Comparison of ENCODE assay signal across 7 cellular contexts in genomic region chrX:101932249-101932570, GRCh38. TPM values are rescaled to one million over a fixed set of nuclear protein-coding genes. Genes with fewer than 3 reads are reported as not detected.
DNase-seq lines count a peak whose midpoint lies in the region; ATAC-seq and TF ChIP-seq lines count a peak whose summit lies in the region.

No MANE protein-coding gene starts in this region.

- no peaks in the 10 kb centered on the region for H3K79me1 ChIP-seq in H9 (ENCODE audit: insufficient read depth, low read depth, low read length, poor library complexity, severe bottlenecking)

- H2BK5ac ChIP-seq in H9 (ENCODE audit: insufficient read length, low read length) = no peak overlapping the region

- no peak overlapping the region for H2AFZ ChIP-seq in H9 (ENCODE audit: low read length)
- H2AFZ ChIP-seq in SU-DHL-6 (ENCODE audit: low read depth, low read length, severe bottlenecking) = no peak overlapping the region

- H3K36me3 ChIP-seq in SU-DHL-6 (ENCODE audit: low read length) = no peaks in the 10 kb centered on the region

- H3K27me3 Mint-ChIP-seq in H9 (ENCODE audit: low read depth) = peaks cover 21% of the 10 kb centered on the region

- no peak overlapping the region for H2BK20ac ChIP-seq in H9 (ENCODE audit: low read depth, low read length, poor library complexity, severe bottlenecking)

- peaks cover 60 to 67% of the 10 kb centered on the region in 2 experiments for H3K9me3 Mint-ChIP-seq in H9

- WGBS in H9 (ENCODE audit: extremely low coverage, insufficient read length, low lambda C conversion rate) = no CpG with 5 or more reads among the region's 8 CpGs

- no peak overlapping the region for H2BK120ac ChIP-seq in H9 (ENCODE audit: low read depth, low read length, poor library complexity, severe bottlenecking)

- no peaks in the 10 kb centered on the region for H3K27me3 ChIP-seq in H9 (ENCODE audit: insufficient read depth, low read length)
- no peaks in the 10 kb centered on the region for H3K27me3 ChIP-seq in SU-DHL-6 (ENCODE audit: low read length)

- no peak overlapping the region for H2BK12ac ChIP-seq in H9 (ENCODE audit: insufficient read length, low read depth, low read length)

- peak overlapping the region; percentile 62 to 79 for H3K4me3 Mint-ChIP-seq in H9

- H3K4me2 ChIP-seq in H9 (ENCODE audit: insufficient read depth, insufficient read length, low read length) (no peak overlapping the region), SU-DHL-6 (ENCODE audit: low read depth, low read length, poor library complexity, severe bottlenecking) (peak overlapping the region; percentile 58)

- H3K9ac ChIP-seq in H9 (ENCODE audit: extremely low read depth, insufficient read length, low read length) (no peak overlapping the region), SU-DHL-6 (ENCODE audit: low read length) (no peak overlapping the region)

- no peaks in the 10 kb centered on the region for H3K79me2 ChIP-seq in H9 (ENCODE audit: insufficient read depth, low read length)
- H3K79me2 ChIP-seq in SU-DHL-6 (ENCODE audit: insufficient read depth, low read length) = no peaks in the 10 kb centered on the region

- H3K4me1 Mint-ChIP-seq in H9 = peaks cover 8 to 10% of the 10 kb centered on the region in 2 experiments

- TF ChIP-seq CTCF in H9 (conservative IDR thresholded peaks at IDR 0.05) (no peak), SU-DHL-6 (IDR thresholded peaks at IDR 0.05; ENCODE audit: insufficient read depth, low read length, poor library complexity, severe bottlenecking) (no peak), fibroblast of the aortic adventitia (IDR thresholded peaks at IDR 0.05; ENCODE audit: insufficient read depth, low read length) (no peak)

- no peak for ATAC-seq in HG03565 (IDR thresholded peaks at IDR 0.05; ENCODE audit: unreplicated experiment)

- H3K27ac ChIP-seq in H9 (ENCODE audit: insufficient read length, low read depth, low read length) = no peak overlapping the region
- H3K27ac ChIP-seq in SU-DHL-6 (ENCODE audit: low read depth, low read length) = peak overlapping the region; percentile 77
- peak overlapping the region in 9 of 21 experiments; percentile 67 to 94 (median 91) for H3K27ac ChIP-seq in skin epidermis

- DNase-seq in H9 = no peak
- DNase-seq in fibroblast of the aortic adventitia (ENCODE audit: low read depth) = no peak
- DNase-seq in COR-L47 (lab: John Stamatoyannopoulos, UW) = no peak
- no peak for DNase-seq in OCI-M1 (lab: John Stamatoyannopoulos, UW)

- no peak overlapping the region for H3K56ac ChIP-seq in H9 (ENCODE audit: insufficient read length, low read depth, low read length)

- no peak overlapping the region for H3K4me3 ChIP-seq in SU-DHL-6 (ENCODE audit: insufficient read depth, low read length, poor library complexity, severe bottlenecking)
- H3K4me3 ChIP-seq in fibroblast of the aortic adventitia (ENCODE audit: low read depth, low read length) = peak overlapping the region; percentile 60
- peak overlapping the region in 5 of 7 experiments; percentile 47 to 61 (median 50) for H3K4me3 ChIP-seq in skin epidermis

- H3K14ac ChIP-seq in H9 (ENCODE audit: insufficient read depth, low read length) = no peak overlapping the region

- H3F3A ChIP-seq in SU-DHL-6 (ENCODE audit: insufficient read depth) = no peaks in the 10 kb centered on the region

- H2BK15ac ChIP-seq in H9 (ENCODE audit: low read depth, low read length) = no peak overlapping the region

- H3K9me3 ChIP-seq in H9 (ENCODE audit: control insufficient read depth, low read depth, low read length) (peaks cover 18% of the 10 kb centered on the region), SU-DHL-6 (ENCODE audit: insufficient read depth, low read length) (no peaks in the 10 kb centered on the region)

- H4K8ac ChIP-seq in H9 (replicated peaks; ENCODE audit: insufficient read length, low read depth, low read length) = no peak overlapping the region

- H3K27ac Mint-ChIP-seq in H9 = peak overlapping the region in 2 of 3 experiments; percentile 49 to 83; a peak in 3 of 7 replicates

- H4K5ac ChIP-seq in H9 (ENCODE audit: insufficient read length, low read depth, low read length) = no peak overlapping the region

- H3K23me2 ChIP-seq in H9 (ENCODE audit: insufficient read length, low read depth, low read length, poor library complexity, severe bottlenecking) = no peaks in the 10 kb centered on the region

- H3K9me2 ChIP-seq in SU-DHL-6 (replicated peaks; ENCODE audit: insufficient read depth, low read length) = no peaks in the 10 kb centered on the region

- no peak overlapping the region for H2AK5ac ChIP-seq in H9 (ENCODE audit: insufficient read length, low read length)

- H4K91ac ChIP-seq in H9 (ENCODE audit: insufficient read length, low read depth, low read length) = no peak overlapping the region

- H3K18ac ChIP-seq in H9 (ENCODE audit: insufficient read length, low read depth, low read length) = no peak overlapping the region

- no peak overlapping the region for H3K23ac ChIP-seq in H9 (ENCODE audit: insufficient read length, low read depth, low read length)

- H3T11ph ChIP-seq in H9 (ENCODE audit: low read length) = no peak overlapping the region

- no peak overlapping the region for H3K4ac ChIP-seq in H9 (ENCODE audit: low read depth, low read length)

- no peaks in the 10 kb centered on the region for H3K4me1 ChIP-seq in H9 (ENCODE audit: insufficient read depth, low read length)

- no peaks in the 10 kb centered on the region for H4K20me1 ChIP-seq in H9 (ENCODE audit: control insufficient read depth, insufficient read depth, insufficient read length)
- H4K20me1 ChIP-seq in SU-DHL-6 (ENCODE audit: low read depth, low read length) = no peaks in the 10 kb centered on the region

- peaks cover 7 to 14% (median 12%) of the 10 kb centered on the region in 3 experiments; a peak in 6 of 7 replicates for H3K36me3 Mint-ChIP-seq in H9 (ENCODE audit: insufficient read depth in 1 of 3, low read depth in 3 of 3)

RNA-seq across cellular contexts. Expression of gene ZMAT1, which starts 0.4 kb away (rescaled TPM):
- 2.1 and 2.5 TPM in 2 replicates for total RNA-seq in H9 (2021)
- total RNA-seq in fibroblast of the aortic adventitia (ENCODE audit: low replicate concordance) = 0.08 and 0.18 TPM in 2 replicates
